ENCODE assay signal across 19 cellular contexts in genomic region chr2:47686018-47686417, GRCh38.
"Had no signal": no experiment of that assay in that cellular context is flagged by ENCODE, and none has a peak within 500 bp of the region (broad histone marks: within the 10 kb centered on the region; RNA-seq: fewer than 3 reads in every experiment).

No MANE protein-coding gene starts in this region.

- H3K27ac Mint-ChIP-seq: natural killer cell; stimulated activated naive CD8-positive, alpha-beta T cell treated with anti-CD3 and anti-CD28 coated beads, Interleukin-15, amount 100 ng/mL, for 72 hours had no signal

- H3K27ac ChIP-seq: dorsolateral prefrontal cortex, gastrocnemius medialis, neutrophil, pancreas, right lobe of liver, suprapubic skin, vagina had no signal

- H3K4me1 Mint-ChIP-seq: natural killer cell had no signal

- ATAC-seq: esophagus mucosa; gastrocnemius medialis; natural killer cell; pancreas; stimulated activated naive CD8-positive, alpha-beta T cell treated with anti-CD3 and anti-CD28 coated beads, Interleukin-15, amount 100 ng/mL, for 72 hours had no signal

- H3K27me3 Mint-ChIP-seq: stimulated activated naive CD8-positive, alpha-beta T cell treated with anti-CD3 and anti-CD28 coated beads, Interleukin-15, amount 100 ng/mL, for 72 hours had no signal

- H3K4me3 ChIP-seq: dorsolateral prefrontal cortex, gastrocnemius medialis, pancreas, right lobe of liver, suprapubic skin, vagina had no signal

- DNase-seq: cortex of kidney; dorsolateral prefrontal cortex; effector CD4-positive, alpha-beta T cell; foreskin fibroblast; gastrocnemius medialis; head of caudate nucleus; natural killer cell; pancreas; right lobe of liver; small intestine; stimulated activated CD4-positive, alpha-beta T cell treated with anti-CD3 and anti-CD28 coated beads, Interleukin-15, amount 100 ng/mL, for 24 hours; stimulated activated CD4-positive, alpha-beta T cell treated with anti-CD3 and anti-CD28 coated beads, Interleukin-2, amount 100 ng/mL, for 48 hours; stimulated activated naive CD4-positive, alpha-beta T cell; stimulated activated naive CD8-positive, alpha-beta T cell treated with anti-CD3 and anti-CD28 coated beads, Interleukin-15, amount 100 ng/mL, for 72 hours had no signal

- H3K4me1 ChIP-seq: gastrocnemius medialis, pancreas, right lobe of liver, suprapubic skin, vagina had no signal

- H3K9me3 ChIP-seq: gastrocnemius medialis, neutrophil, pancreas, right lobe of liver, suprapubic skin, vagina had no signal

- H3K4me3 Mint-ChIP-seq: natural killer cell; stimulated activated naive CD8-positive, alpha-beta T cell treated with anti-CD3 and anti-CD28 coated beads, Interleukin-15, amount 100 ng/mL, for 72 hours had no signal

- H3K27me3 ChIP-seq: dorsolateral prefrontal cortex, gastrocnemius medialis, neutrophil, pancreas, right lobe of liver, suprapubic skin, vagina had no signal

- H3K9me3 Mint-ChIP-seq: natural killer cell had no signal

- H3K36me3 Mint-ChIP-seq: natural killer cell had no signal

- H3K36me3 ChIP-seq: gastrocnemius medialis, neutrophil, pancreas, right lobe of liver, suprapubic skin, vagina had no signal

- FAIRE-seq: keratinocyte, pancreas, small intestine had no signal
